ENCODE assay signal across 13 cellular contexts in the genomic region with DNA sequence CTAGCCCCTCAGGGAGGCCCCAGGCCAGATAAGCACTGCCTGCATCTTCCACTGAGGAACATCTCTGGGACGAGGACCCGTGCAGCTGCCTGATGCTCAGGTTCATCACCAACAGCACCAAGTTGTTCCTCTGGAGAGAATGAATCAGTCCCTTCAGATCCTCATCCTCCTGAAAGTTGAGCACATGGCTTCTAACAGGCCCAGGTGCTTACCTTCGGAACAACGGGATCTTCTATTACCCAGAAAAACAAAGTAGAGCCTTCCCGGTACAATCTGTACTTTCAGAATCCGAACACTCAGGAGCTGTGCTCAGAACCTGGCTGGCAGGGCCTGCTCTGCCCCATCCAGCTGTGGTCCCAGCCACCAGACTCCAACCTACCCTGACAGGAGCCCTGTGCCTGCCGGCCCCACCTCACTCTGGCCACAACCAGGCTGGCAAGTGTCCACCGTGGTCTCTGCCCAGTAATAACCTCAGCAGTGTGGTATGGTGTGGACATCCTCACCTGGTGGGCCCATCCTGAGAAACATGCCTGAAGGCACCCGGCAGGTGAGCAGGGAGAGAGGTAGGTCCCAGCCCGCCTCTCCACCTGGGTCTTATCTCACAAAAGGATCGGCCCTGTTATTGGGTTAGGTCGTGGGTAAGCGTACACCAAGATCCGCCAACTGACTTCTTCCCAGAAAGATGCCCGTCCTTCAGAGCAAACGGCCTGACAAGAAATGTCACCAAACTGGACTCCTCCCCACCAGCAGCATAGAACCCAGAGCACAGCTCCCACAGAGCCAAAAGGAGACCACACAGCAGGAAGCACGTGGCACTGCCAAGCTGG. TPM values are rescaled to one million over a fixed set of nuclear protein-coding genes. Genes with fewer than 3 reads are reported as not detected.
DNase-seq lines count a peak whose midpoint lies in the region; ATAC-seq and TF ChIP-seq lines count a peak whose summit lies in the region.
"Had no signal": no experiment of that assay in that cellular context is flagged by ENCODE, and none has a peak within 500 bp of the region (broad histone marks: within the 10 kb centered on the region; RNA-seq: fewer than 3 reads in every experiment).

No MANE protein-coding gene starts in this region.

- peak in 1 of 2 donors; percentile 20 for TF ChIP-seq POLR2A in gastrocnemius medialis (IDR thresholded peaks at IDR 0.05)

- no peaks in the 10 kb centered on the region for H3K27me3 Mint-ChIP-seq in T-helper 2 cell treated with Interferon-gamma antibody and Interleukin-4, amounts not matched to agents 5 μg/mL and 100 μg/mL, for 36 hours (ENCODE audit: low read depth)
- H3K27me3 Mint-ChIP-seq: naive thymus-derived CD8-positive, alpha-beta T cell had no signal

- H3K9me3 Mint-ChIP-seq in T-helper 2 cell treated with Interferon-gamma antibody and Interleukin-4, amounts not matched to agents 5 μg/mL and 100 μg/mL, for 36 hours: no peaks in the 10 kb centered on the region
- H3K9me3 Mint-ChIP-seq: naive thymus-derived CD8-positive, alpha-beta T cell had no signal

- no peak overlapping the region for H3K4me3 Mint-ChIP-seq in T-helper 2 cell treated with Interferon-gamma antibody and Interleukin-4, amounts not matched to agents 5 μg/mL and 100 μg/mL, for 36 hours
- H3K4me3 Mint-ChIP-seq: endodermal cell had no signal

- POLR2A ChIA-PET in RWPE1 (lab: Yijun Ruan, JAX; ENCODE audit: low non-redundant PET): no interaction called here

- CTCF ChIA-PET in RWPE1 (lab: Yijun Ruan, JAX): interaction anchor here (0.6 to 1.5 kb wide), 3 partner anchors 18 to 101 kb away, joined by 4 read pairs; partner anchors contain the start of gene REX1BD

- no peaks in the 10 kb centered on the region for H3K9me3 ChIP-seq in endocrine pancreas (ENCODE audit: control insufficient read depth, low read length)
- H3K9me3 ChIP-seq in gastrocnemius medialis: no peaks in the 10 kb centered on the region
- H3K9me3 ChIP-seq: stomach had no signal

- H3K27ac Mint-ChIP-seq in T-helper 2 cell treated with Interferon-gamma antibody and Interleukin-4, amounts not matched to agents 5 μg/mL and 100 μg/mL, for 36 hours: peak overlapping the region; percentile 21
- H3K27ac Mint-ChIP-seq: endodermal cell had no signal

- in situ Hi-C loops in gastrocnemius medialis (cut with MboI; ENCODE audit: low sequenced_read_pairs in 4 of 4): no loop called here

- no peaks in the 10 kb centered on the region for H3K36me3 Mint-ChIP-seq in T-helper 2 cell treated with Interferon-gamma antibody and Interleukin-4, amounts not matched to agents 5 μg/mL and 100 μg/mL, for 36 hours (ENCODE audit: low read depth)

- H3K27me3 ChIP-seq in endocrine pancreas (ENCODE audit: control insufficient read depth, insufficient read depth, low read length) (no peaks in the 10 kb centered on the region), gastrocnemius medialis (no peaks in the 10 kb centered on the region)
- H3K27me3 ChIP-seq: stomach had no signal

- peaks cover 20% of the 10 kb centered on the region for H3K4me1 Mint-ChIP-seq in T-helper 2 cell treated with Interferon-gamma antibody and Interleukin-4, amounts not matched to agents 5 μg/mL and 100 μg/mL, for 36 hours (ENCODE audit: low read depth)

- no peak for DNase-seq in T-helper 2 cell treated with Interferon-gamma antibody and Interleukin-4, amounts not matched to agents 5 μg/mL and 100 μg/mL, for 36 hours (ENCODE audit: low spot score)
- DNase-seq in T-helper 2 cell (no peak), RWPE1 (ENCODE audit: low spot score) (no peak), gastrocnemius medialis (no peak), ureter (ENCODE audit: low spot score) (no peak), GM19238 (ENCODE audit: insufficient read length, low spot score) (no peak)
- DNase-seq in stimulated activated naive CD4-positive, alpha-beta T cell (lab: John Stamatoyannopoulos, UW): no peak
- DNase-seq: naive thymus-derived CD8-positive, alpha-beta T cell; NCI-H2171 treated with DMSO at 0.1 percent for 48 hours; stomach; WERI-Rb-1 had no signal

- TF ChIP-seq CTCF in RWPE1 (conservative IDR thresholded peaks at IDR 0.05; ENCODE audit: low read depth): no peak
- peak in 1 of 5 experiments; percentile 25 for TF ChIP-seq CTCF in gastrocnemius medialis (IDR thresholded peaks at IDR 0.05 in 4 of 5, conservative IDR thresholded peaks at IDR 0.05 in 1 of 5)

- H3K9ac ChIP-seq in endocrine pancreas (ENCODE audit: control insufficient read depth, insufficient read depth, low read length): peak overlapping the region; percentile 58

- intact Hi-C loops in gastrocnemius medialis (cut with DNase I; ENCODE audit: low total_unique reads): loop anchor here (2.0 kb wide), 1 partner anchor 15 kb away; no protein-coding TSS in a partner anchor

- ATAC-seq in gastrocnemius medialis: peak in 1 of 2 donors; percentile 57

- H3K4me1 ChIP-seq in endocrine pancreas (ENCODE audit: control insufficient read depth, insufficient read depth, low read length) (no peaks in the 10 kb centered on the region), gastrocnemius medialis (peaks cover 83 to 87% of the 10 kb centered on the region in 2 donors)

- no peak overlapping the region for H3K4me3 ChIP-seq in endocrine pancreas (ENCODE audit: control insufficient read depth, insufficient read depth, low read length)
- H3K4me3 ChIP-seq in gastrocnemius medialis: no peak overlapping the region

- H3K36me3 ChIP-seq in endocrine pancreas (ENCODE audit: control insufficient read depth, insufficient read depth, low read length) (no peaks in the 10 kb centered on the region), gastrocnemius medialis (no peaks in the 10 kb centered on the region)
- H3K36me3 ChIP-seq: stomach, WERI-Rb-1 had no signal

- H3K27ac ChIP-seq in RWPE1 (peak overlapping the region; percentile 88), gastrocnemius medialis (peak overlapping the region; percentile 71 to 86 (median 80))
- H3K27ac ChIP-seq: WERI-Rb-1 had no signal

RNA-seq across cellular contexts. Expression of gene ELL, which starts 34.1 kb away (rescaled TPM):
- total RNA-seq in gastrocnemius medialis (10 to 100 TPM; 21.8 to 30.8 (median 27.3) TPM), ureter (29.2 TPM)

RNA-seq across cellular contexts. Expression of gene ISYNA1, which starts 49.9 kb away (rescaled TPM):
- 10 to 100 TPM in 1 of 4 donors, 1 to 10 TPM in 3; 5.1 to 29.1 (median 7.8) TPM for total RNA-seq in gastrocnemius medialis
- total RNA-seq in ureter: 116 TPM

RNA-seq across cellular contexts. Expression of gene FKBP8, which starts 55.6 kb away (rescaled TPM):
- total RNA-seq in gastrocnemius medialis (100 to 1,000 TPM; 157 to 195 (median 184) TPM), ureter (162 TPM)
